ENCODE assay signal across 15 cellular contexts in the genomic region with DNA sequence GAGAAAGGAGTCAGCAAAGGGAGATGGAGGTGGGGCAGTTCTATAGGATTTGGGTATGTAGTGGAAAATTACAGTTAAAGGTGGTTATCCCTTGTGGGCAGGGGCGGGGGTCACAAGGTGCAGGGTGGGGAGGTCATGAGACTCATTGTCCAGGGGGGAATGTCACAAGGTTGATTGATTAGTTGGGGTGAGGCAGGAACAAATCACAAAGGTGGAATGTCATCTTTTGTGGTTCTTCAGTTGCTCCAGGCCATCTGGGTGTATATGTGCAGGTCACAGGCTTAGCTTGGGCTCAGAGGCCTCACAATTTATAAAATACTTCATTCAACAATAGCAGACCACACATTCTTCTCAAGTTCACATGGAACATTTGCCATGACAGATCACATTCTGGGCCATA.
A peak's percentile ranks its signal among the peaks of the same experiment; 100 is the strongest.
DNase-seq lines count a peak whose midpoint lies in the region; ATAC-seq, FAIRE-seq and TF ChIP-seq lines count a peak whose summit lies in the region.
"Had no signal": no experiment of that assay in that cellular context is flagged by ENCODE, and none has a peak within 500 bp of the region (broad histone marks: within the 10 kb centered on the region; RNA-seq: fewer than 3 reads in every experiment).

No MANE protein-coding gene starts in this region.

- no peaks in the 10 kb centered on the region for H3K79me2 ChIP-seq in HepG2 (ENCODE audit: insufficient read depth, low read length)

- H3K27me3 ChIP-seq in HepG2 (ENCODE audit: control insufficient read depth in 1 of 2, insufficient read depth in 2 of 2, low read length in 2 of 2) (no peaks in the 10 kb centered on the region), right lobe of liver (no peaks in the 10 kb centered on the region)
- H3K27me3 ChIP-seq: BLaER1 had no signal

- CTCF ChIA-PET in HepG2 (lab: Yijun Ruan, JAX; ENCODE audit: low intra/inter-chr PET ratio, low total read pairs): no interaction called here

- no peaks in the 10 kb centered on the region for H3K9me3 ChIP-seq in HepG2 (ENCODE audit: low read length)
- no peaks in the 10 kb centered on the region for H3K9me3 ChIP-seq in right lobe of liver

- no peak overlapping the region for H3K27ac ChIP-seq in HepG2 (ENCODE audit: extremely low read length, insufficient read depth, low read length)
- no peak overlapping the region for H3K27ac ChIP-seq in right lobe of liver
- H3K27ac ChIP-seq: BLaER1 had no signal

- intact Hi-C loops in HepG2 (cut with micrococcal nuclease; ENCODE audit: unreplicated experiment) (no loop called here), right lobe of liver (cut with DNase I) (no loop called here)

- FAIRE-seq in HepG2 (lab: Jason Lieb, UNC): no peak
- FAIRE-seq: GM12878 had no signal

- TF ChIP-seq EP300 in HepG2 (IDR thresholded peaks at IDR 0.05; ENCODE audit: low read depth in 2 of 2, low read length in 2 of 2) (no peak), HepG2 (CRISPR knock-in tag; IDR thresholded peaks at IDR 0.05; ENCODE audit: borderline replicate concordance) (no peak)

- H3K36me3 ChIP-seq in HepG2 (replicated peaks in 1 of 2; ENCODE audit: control insufficient read depth in 1 of 2, insufficient read depth in 2 of 2, low read length in 2 of 2): peaks cover 3 to 22% of the 10 kb centered on the region in 2 experiments; a peak in 4 of 5 replicates
- H3K36me3 ChIP-seq in right lobe of liver: no peaks in the 10 kb centered on the region

- ATAC-seq in HepG2: no peak; the same call in 2 of the 3 replicates
- ATAC-seq in right lobe of liver: no peak
- no peak for ATAC-seq in GM19463 (IDR thresholded peaks at IDR 0.05; ENCODE audit: unreplicated experiment)
- ATAC-seq in HG03108 (IDR thresholded peaks at IDR 0.05; ENCODE audit: unreplicated experiment): no peak
- ATAC-seq: GM12878, GM23338 had no signal

- no TSS peak for BruUV-seq in HepG2 (replicated peaks; lab: Mats Ljungman, UMichigan)

- H3K4me1 ChIP-seq in HepG2 (ENCODE audit: insufficient read depth, low read length) (peaks cover 16% of the 10 kb centered on the region; the same call in 1 of the 2 replicates), right lobe of liver (peaks cover 0 to 3% (median 0%) of the 10 kb centered on the region in 4 donors)

- no peak overlapping the region for H2AFZ ChIP-seq in HepG2 (ENCODE audit: low read length)
- H2AFZ ChIP-seq: GM23338 had no signal

- 96% methylated on average over 1 of the region's 1 CpG for WGBS in HepG2 (ENCODE audit: low lambda C conversion rate)
- 88% methylated on average over 1 of the region's 1 CpG for WGBS in right lobe of liver (ENCODE audit: insufficient coverage, low coverage, low lambda C conversion rate, missing lambda C conversion rate)

- H3K9ac ChIP-seq in HepG2 (ENCODE audit: insufficient read depth, low read depth, low read length): no peak overlapping the region
- H3K9ac ChIP-seq: BLaER1 had no signal

- no peak overlapping the region for H3K4me2 ChIP-seq in HepG2 (ENCODE audit: low read depth, low read length)
- H3K4me2 ChIP-seq: BLaER1, GM23338 had no signal

- POLR2A ChIA-PET in HepG2 (lab: Yijun Ruan, JAX): no interaction called here

- H3K4me3 ChIP-seq in HepG2 (replicated peaks in 1 of 3; ENCODE audit: insufficient read depth in 1 of 3, low read depth in 2 of 3, low read length in 3 of 3) (no peak overlapping the region), right lobe of liver (no peak overlapping the region)
- H3K4me3 ChIP-seq: BLaER1, GM12878, GM23338 had no signal

- TF ChIP-seq CTCF in HepG2 (CRISPR knock-in tag; IDR thresholded peaks at IDR 0.05) (no peak), right lobe of liver (IDR thresholded peaks at IDR 0.05) (no peak)

- TF ChIP-seq POLR2A in HepG2 (IDR thresholded peaks at IDR 0.05; ENCODE audit: insufficient read depth in 1 of 2, low read depth in 2 of 2, low read length in 2 of 2) (no peak), right lobe of liver (IDR thresholded peaks at IDR 0.05) (no peak)

- no peaks in the 10 kb centered on the region for H4K20me1 ChIP-seq in HepG2 (ENCODE audit: insufficient read depth, low read length)
- H4K20me1 ChIP-seq: BLaER1 had no signal

- in situ Hi-C loops in HepG2 (cut with HindIII; ENCODE audit: extremely low pct_ligation_motif_present, low pct_unique_long_range_greater_than_20kb): no loop called here

- TF ChIP-seq RAD21 in HepG2 (CRISPR knock-in tag; IDR thresholded peaks at IDR 0.05): no peak

- no peak for DNase-seq in HepG2 (ENCODE audit: low spot score)
- no peak for DNase-seq in right lobe of liver
- peak; percentile 32 for DNase-seq in ecto neural progenitor cell (ENCODE audit: low spot score)
- DNase-seq in mesenteric fat pad (ENCODE audit: low spot score): peak; percentile 24
- DNase-seq in HPDE6-E6E7 (ENCODE audit: extremely low spot score): no peak
- DNase-seq in activated CD4-positive, CD25-positive, alpha-beta regulatory T cell treated with anti-CD3 and anti-CD28 coated beads, Interleukin-2, amount 50 U/mL, for 72 hours: no peak
- DNase-seq: 8988T; CD4-positive, alpha-beta memory T cell; DMS79 treated with DMSO at 0.1 percent for 48 hours; HCEC 1CT had no signal

TF ChIP-seq in HepG2, 621 proteins besides CTCF, POLR2A, EP300 and RAD21:
- TF ChIP-seq ZMYM3 (CRISPR knock-in tag; IDR thresholded peaks at IDR 0.05) (no peak), SOX13 (IDR thresholded peaks at IDR 0.05) (no peak), SOX13 (CRISPR knock-in tag; conservative IDR thresholded peaks at IDR 0.05 in 1 of 2, IDR thresholded peaks at IDR 0.05 in 1 of 2) (0 out of 4 replicates have a peak, but pooled peaks of 1 of the 2 experiments have one; percentile 23), HOXD1 (CRISPR knock-in tag; IDR thresholded peaks at IDR 0.05) (peak; percentile 52; the same call in 1 of the 2 replicates), ZNF530 (CRISPR knock-in tag; IDR thresholded peaks at IDR 0.05; ENCODE audit: low read depth) (no peak)
- TF ChIP-seq, protein P1, sequence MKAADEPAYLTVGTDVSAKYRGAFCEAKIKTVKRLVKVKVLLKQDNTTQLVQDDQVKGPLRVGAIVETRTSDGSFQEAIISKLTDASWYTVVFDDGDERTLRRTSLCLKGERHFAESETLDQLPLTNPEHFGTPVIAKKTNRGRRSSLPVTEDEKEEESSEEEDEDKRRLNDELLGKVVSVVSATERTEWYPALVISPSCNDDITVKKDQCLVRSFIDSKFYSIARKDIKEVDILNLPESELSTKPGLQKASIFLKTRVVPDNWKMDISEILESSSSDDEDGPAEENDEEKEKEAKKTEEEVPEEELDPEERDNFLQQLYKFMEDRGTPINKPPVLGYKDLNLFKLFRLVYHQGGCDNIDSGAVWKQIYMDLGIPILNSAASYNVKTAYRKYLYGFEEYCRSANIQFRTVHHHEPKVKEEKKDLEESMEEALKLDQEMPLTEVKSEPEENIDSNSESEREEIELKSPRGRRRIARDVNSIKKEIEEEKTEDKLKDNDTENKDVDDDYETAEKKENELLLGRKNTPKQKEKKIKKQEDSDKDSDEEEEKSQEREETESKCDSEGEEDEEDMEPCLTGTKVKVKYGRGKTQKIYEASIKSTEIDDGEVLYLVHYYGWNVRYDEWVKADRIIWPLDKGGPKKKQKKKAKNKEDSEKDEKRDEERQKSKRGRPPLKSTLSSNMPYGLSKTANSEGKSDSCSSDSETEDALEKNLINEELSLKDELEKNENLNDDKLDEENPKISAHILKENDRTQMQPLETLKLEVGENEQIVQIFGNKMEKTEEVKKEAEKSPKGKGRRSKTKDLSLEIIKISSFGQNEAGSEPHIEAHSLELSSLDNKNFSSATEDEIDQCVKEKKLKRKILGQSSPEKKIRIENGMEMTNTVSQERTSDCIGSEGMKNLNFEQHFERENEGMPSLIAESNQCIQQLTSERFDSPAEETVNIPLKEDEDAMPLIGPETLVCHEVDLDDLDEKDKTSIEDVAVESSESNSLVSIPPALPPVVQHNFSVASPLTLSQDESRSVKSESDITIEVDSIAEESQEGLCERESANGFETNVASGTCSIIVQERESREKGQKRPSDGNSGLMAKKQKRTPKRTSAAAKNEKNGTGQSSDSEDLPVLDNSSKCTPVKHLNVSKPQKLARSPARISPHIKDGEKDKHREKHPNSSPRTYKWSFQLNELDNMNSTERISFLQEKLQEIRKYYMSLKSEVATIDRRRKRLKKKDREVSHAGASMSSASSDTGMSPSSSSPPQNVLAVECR (CRISPR knock-in tag; IDR thresholded peaks at IDR 0.05; ENCODE audit: borderline replicate concordance): no peak

Comparison
In these comparisons a context has a peak if more than half of its experiments do, and no peak if none do; other contexts are left out.
1. DNase-seq: peak in ecto neural progenitor cell (single experiment) and mesenteric fat pad (single experiment); none in HepG2 (single experiment), right lobe of liver (0 of 3), HPDE6-E6E7 (single experiment) and activated CD4-positive, CD25-positive, alpha-beta regulatory T cell treated with anti-CD3 and anti-CD28 coated beads, Interleukin-2, amount 50 U/mL, for 72 hours (single experiment).